ENCODE assay signal across 12 cellular contexts in the genomic region with DNA sequence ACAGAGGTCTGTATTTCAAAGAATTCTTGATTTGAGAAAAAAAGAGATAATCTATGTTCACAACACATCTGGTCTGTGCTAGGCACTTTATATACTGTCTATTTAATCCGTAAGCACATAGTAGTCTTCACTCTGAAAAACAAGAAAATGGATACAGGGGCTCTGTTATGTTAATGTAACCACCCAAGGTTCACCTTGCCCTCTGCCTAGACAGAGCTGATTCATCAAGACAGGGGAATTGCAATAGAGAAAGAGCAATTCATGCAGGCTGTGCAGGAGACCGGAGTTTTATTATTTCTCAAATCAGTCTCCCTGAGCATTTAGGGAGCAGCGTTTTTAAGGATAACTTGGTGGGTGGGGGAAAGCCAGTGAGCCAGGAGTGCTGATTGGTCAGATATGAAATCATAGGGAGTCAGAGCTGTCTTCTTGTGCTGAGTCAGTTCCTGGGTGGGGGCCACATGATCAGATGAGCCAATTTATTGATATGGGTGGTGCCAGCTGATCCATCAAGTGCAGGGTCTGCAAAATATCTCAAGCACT.
A peak's percentile ranks its signal among the peaks of the same experiment; 100 is the strongest.
DNase-seq lines count a peak whose midpoint lies in the region; ATAC-seq and TF ChIP-seq lines count a peak whose summit lies in the region.
"Had no signal": no experiment of that assay in that cellular context is flagged by ENCODE, and none has a peak within 500 bp of the region (broad histone marks: within the 10 kb centered on the region; RNA-seq: fewer than 3 reads in every experiment).

No MANE protein-coding gene starts in this region.

- H4K20me1 ChIP-seq in osteoblast (ENCODE audit: insufficient read depth, low read length), result no peaks in the 10 kb centered on the region

- H3K9me3 Mint-ChIP-seq in activated CD4-positive, alpha-beta T cell treated with anti-CD3 and anti-CD28 coated beads for 36 hours (ENCODE audit: low read depth), result no peaks in the 10 kb centered on the region
- peaks cover 7% of the 10 kb centered on the region for H3K9me3 Mint-ChIP-seq in activated T-helper 1 cell treated with anti-CD3 and anti-CD28 coated beads, Interleukin-12 subunit alpha, Interleukin-12 subunit beta, Interleukin-2, Interleukin-4 antibody, amounts not matched to agents 30 ng/mL and 10 ng/mL and 1 ng/mL, durations not matched to agents 14 hours and 24 hours and 36 hours
- H3K9me3 Mint-ChIP-seq: brain had no signal

- H3K4me1 ChIP-seq in osteoblast (ENCODE audit: insufficient read depth, low read length), result peaks cover 8% of the 10 kb centered on the region
- H3K4me1 ChIP-seq: SJCRH30 had no signal

- H3K27ac Mint-ChIP-seq in activated CD4-positive, alpha-beta T cell treated with anti-CD3 and anti-CD28 coated beads for 36 hours, result peak overlapping the region; percentile 82
- peak overlapping the region; percentile 86 for H3K27ac Mint-ChIP-seq in activated T-helper 1 cell treated with anti-CD3 and anti-CD28 coated beads, Interleukin-12 subunit alpha, Interleukin-12 subunit beta, Interleukin-2, Interleukin-4 antibody, amounts not matched to agents 30 ng/mL and 10 ng/mL and 1 ng/mL, durations not matched to agents 14 hours and 24 hours and 36 hours

- POLR2A ChIA-PET in activated CD4-positive, alpha-beta T cell treated with anti-CD3 and anti-CD28 coated beads for 36 hours (lab: Charles Lee), result no interaction called here

- H3K27ac ChIP-seq in osteoblast (ENCODE audit: low read depth, low read length), result peak overlapping the region; percentile 26
- H3K27ac ChIP-seq: SJCRH30 had no signal

- no peaks in the 10 kb centered on the region for H3K36me3 Mint-ChIP-seq in activated CD4-positive, alpha-beta T cell treated with anti-CD3 and anti-CD28 coated beads for 36 hours (ENCODE audit: low read depth)
- no peaks in the 10 kb centered on the region for H3K36me3 Mint-ChIP-seq in activated T-helper 1 cell treated with anti-CD3 and anti-CD28 coated beads, Interleukin-12 subunit alpha, Interleukin-12 subunit beta, Interleukin-2, Interleukin-4 antibody, amounts not matched to agents 30 ng/mL and 10 ng/mL and 1 ng/mL, durations not matched to agents 14 hours and 24 hours and 36 hours (ENCODE audit: low read depth)
- H3K36me3 Mint-ChIP-seq: brain had no signal

- H3K4me3 ChIP-seq in osteoblast (ENCODE audit: insufficient read depth, low read length), result no peak overlapping the region
- H3K4me3 ChIP-seq: SJCRH30, skin epidermis had no signal

- H3K9me3 ChIP-seq in osteoblast (ENCODE audit: low read depth, low read length), result no peaks in the 10 kb centered on the region
- H3K9me3 ChIP-seq: SJCRH30 had no signal

- peak; percentile 42 for DNase-seq in activated CD4-positive, alpha-beta T cell treated with anti-CD3 and anti-CD28 coated beads for 36 hours
- no peak for DNase-seq in activated CD4-positive, alpha-beta T cell treated with anti-CD3 and anti-CD28 coated beads for 1 hour
- no peak for DNase-seq in activated T-helper 1 cell treated with anti-CD3 and anti-CD28 coated beads, Interleukin-12 subunit alpha, Interleukin-12 subunit beta, Interleukin-2, Interleukin-4 antibody, amounts not matched to agents 30 ng/mL and 10 ng/mL and 1 ng/mL, durations not matched to agents 14 hours and 24 hours and 36 hours (ENCODE audit: low spot score)
- DNase-seq in osteoblast (ENCODE audit: insufficient read length, low spot score, missing footprints) (no peak), KG1 (lab: John Stamatoyannopoulos, UW) (no peak)
- DNase-seq: erythroblast, SJCRH30 had no signal

- ATAC-seq in activated CD4-positive, alpha-beta T cell treated with anti-CD3 and anti-CD28 coated beads for 36 hours, result peak; percentile 35
- ATAC-seq in HG02884 (IDR thresholded peaks at IDR 0.05; ENCODE audit: unreplicated experiment), result peak; percentile 5
- no peak for ATAC-seq in GM21825 (IDR thresholded peaks at IDR 0.05; ENCODE audit: unreplicated experiment)
- ATAC-seq in GM21786 (IDR thresholded peaks at IDR 0.05; ENCODE audit: unreplicated experiment), result no peak

- no peaks in the 10 kb centered on the region for H3K27me3 ChIP-seq in osteoblast (ENCODE audit: insufficient read depth, low read length)
- H3K27me3 ChIP-seq: SJCRH30 had no signal

- no peaks in the 10 kb centered on the region for H3K36me3 ChIP-seq in osteoblast (ENCODE audit: insufficient read depth, low read length)
- H3K36me3 ChIP-seq: SJCRH30 had no signal

- no peak overlapping the region for H3K4me2 ChIP-seq in osteoblast (ENCODE audit: insufficient read depth, low read length)

- TF ChIP-seq CTCF in osteoblast (IDR thresholded peaks at IDR 0.05; ENCODE audit: extremely low read depth, low read depth, low read length), result no peak

- H3K79me2 ChIP-seq in osteoblast (ENCODE audit: insufficient read depth, low read length), result no peaks in the 10 kb centered on the region

- intact Hi-C loops in activated CD4-positive, alpha-beta T cell treated with anti-CD3 and anti-CD28 coated beads for 36 hours (cut with DNase I, micrococcal nuclease), result loop anchor here (1.0 to 5.0 kb wide), 11 partner anchors 14 to 450 kb away; no protein-coding TSS in a partner anchor
- intact Hi-C loops in activated T-helper 1 cell treated with anti-CD3 and anti-CD28 coated beads, Interleukin-12 subunit alpha, Interleukin-12 subunit beta, Interleukin-2, Interleukin-4 antibody, amounts not matched to agents 30 ng/mL and 10 ng/mL and 1 ng/mL, durations not matched to agents 14 hours and 24 hours and 36 hours (cut with micrococcal nuclease), result loop anchor here (1.0 to 5.0 kb wide), 11 partner anchors 14 to 450 kb away; no protein-coding TSS in a partner anchor

- H3K27me3 Mint-ChIP-seq in activated CD4-positive, alpha-beta T cell treated with anti-CD3 and anti-CD28 coated beads for 36 hours, result peaks cover 3% of the 10 kb centered on the region
- no peaks in the 10 kb centered on the region for H3K27me3 Mint-ChIP-seq in activated T-helper 1 cell treated with anti-CD3 and anti-CD28 coated beads, Interleukin-12 subunit alpha, Interleukin-12 subunit beta, Interleukin-2, Interleukin-4 antibody, amounts not matched to agents 30 ng/mL and 10 ng/mL and 1 ng/mL, durations not matched to agents 14 hours and 24 hours and 36 hours (ENCODE audit: insufficient read depth)
- H3K27me3 Mint-ChIP-seq: brain had no signal

- peak overlapping the region; percentile 38 for H3K4me3 Mint-ChIP-seq in activated CD4-positive, alpha-beta T cell treated with anti-CD3 and anti-CD28 coated beads for 36 hours
- H3K4me3 Mint-ChIP-seq in activated T-helper 1 cell treated with anti-CD3 and anti-CD28 coated beads, Interleukin-12 subunit alpha, Interleukin-12 subunit beta, Interleukin-2, Interleukin-4 antibody, amounts not matched to agents 30 ng/mL and 10 ng/mL and 1 ng/mL, durations not matched to agents 14 hours and 24 hours and 36 hours, result peak overlapping the region; percentile 9
- H3K4me3 Mint-ChIP-seq: brain had no signal

- H3K4me1 Mint-ChIP-seq in activated CD4-positive, alpha-beta T cell treated with anti-CD3 and anti-CD28 coated beads for 36 hours, result peaks cover 56% of the 10 kb centered on the region
- peaks cover 54% of the 10 kb centered on the region for H3K4me1 Mint-ChIP-seq in activated T-helper 1 cell treated with anti-CD3 and anti-CD28 coated beads, Interleukin-12 subunit alpha, Interleukin-12 subunit beta, Interleukin-2, Interleukin-4 antibody, amounts not matched to agents 30 ng/mL and 10 ng/mL and 1 ng/mL, durations not matched to agents 14 hours and 24 hours and 36 hours (ENCODE audit: low read depth)

- CTCF ChIA-PET in activated CD4-positive, alpha-beta T cell treated with anti-CD3 and anti-CD28 coated beads for 36 hours (lab: Charles Lee), result interaction anchor here (0.7 to 5.7 kb wide), 4 partner anchors 13 to 223 kb away, joined by 3 to 53 read pairs (median 4); no protein-coding TSS in a partner anchor

- H2AFZ ChIP-seq in osteoblast (ENCODE audit: low read length), result no peak overlapping the region

Comparison
In these comparisons a context has a peak if more than half of its experiments do, and no peak if none do; other contexts are left out.
1. ATAC-seq: peak in activated CD4-positive, alpha-beta T cell treated with anti-CD3 and anti-CD28 coated beads for 36 hours (single experiment) and HG02884 (single experiment); none in GM21825 (single experiment) and GM21786 (single experiment).